In genomic region chr22:43421914-43422615, GRCh38 we compare ENCODE assay signal across 22 cellular contexts. TPM values are rescaled to one million over a fixed set of nuclear protein-coding genes. Genes with fewer than 3 reads are reported as not detected.
DNase-seq lines count a peak whose midpoint lies in the region; ATAC-seq, FAIRE-seq and TF ChIP-seq lines count a peak whose summit lies in the region.
"Had no signal": no experiment of that assay in that cellular context is flagged by ENCODE, and none has a peak within 500 bp of the region (broad histone marks: within the 10 kb centered on the region; RNA-seq: fewer than 3 reads in every experiment).

No MANE protein-coding gene starts in this region.

- POLR2A ChIA-PET in activated CD4-positive, alpha-beta memory T cell treated with anti-CD3 and anti-CD28 coated beads, Interleukin-2, amount 10 ng/mL, durations not matched to agents 7 days and 5 days (lab: Charles Lee): no interaction called here

- H3K4me1 ChIP-seq in right atrium auricular region: no peaks in the 10 kb centered on the region
- no peaks in the 10 kb centered on the region for H3K4me1 ChIP-seq in kidney (ENCODE audit: control insufficient read depth in 1 of 2, insufficient read depth in 1 of 2, low read depth in 1 of 2, low read length in 2 of 2)
- H3K4me1 ChIP-seq: A549, Caco-2 had no signal

- CTCF ChIA-PET in activated CD4-positive, alpha-beta memory T cell treated with anti-CD3 and anti-CD28 coated beads, Interleukin-2, amount 10 ng/mL, durations not matched to agents 7 days and 5 days (lab: Charles Lee): no interaction called here

- no peaks in the 10 kb centered on the region for H3K9me3 Mint-ChIP-seq in activated CD4-positive, alpha-beta memory T cell treated with anti-CD3 and anti-CD28 coated beads, Interleukin-2, amount 10 ng/mL, durations not matched to agents 7 days and 5 days
- H3K9me3 Mint-ChIP-seq: CD4-positive, alpha-beta T cell; GM23338 had no signal

- peaks cover 4% of the 10 kb centered on the region for H3K27me3 Mint-ChIP-seq in activated CD4-positive, alpha-beta memory T cell treated with anti-CD3 and anti-CD28 coated beads, Interleukin-2, amount 10 ng/mL, durations not matched to agents 7 days and 5 days

- no peaks in the 10 kb centered on the region for H3K27me3 ChIP-seq in right atrium auricular region
- H3K27me3 ChIP-seq in bronchial epithelial cell (ENCODE audit: control insufficient read depth, insufficient read depth, low read length): peaks cover 8% of the 10 kb centered on the region

- no peak for ATAC-seq in Right ventricle myocardium inferior
- ATAC-seq: A549, GM23338 had no signal

- no peak overlapping the region for H3K9ac ChIP-seq in kidney (ENCODE audit: low read length in 2 of 2)

- H3K4me3 ChIP-seq in right atrium auricular region: no peak overlapping the region
- no peak overlapping the region for H3K4me3 ChIP-seq in bronchial epithelial cell (ENCODE audit: low read depth, low read length)
- no peak overlapping the region for H3K4me3 ChIP-seq in kidney (ENCODE audit: low read length in 2 of 2)
- H3K4me3 ChIP-seq: A549, GM23338 had no signal

- H3K4me3 Mint-ChIP-seq in activated CD4-positive, alpha-beta memory T cell treated with anti-CD3 and anti-CD28 coated beads, Interleukin-2, amount 10 ng/mL, durations not matched to agents 7 days and 5 days: no peak overlapping the region
- H3K4me3 Mint-ChIP-seq: CD4-positive, alpha-beta T cell; GM23338 had no signal

- intact Hi-C loops in Right ventricle myocardium inferior (cut with DNase I) (no loop called here), kidney (cut with DNase I) (no loop called here)

- no peak overlapping the region for H3K27ac Mint-ChIP-seq in activated CD4-positive, alpha-beta memory T cell treated with anti-CD3 and anti-CD28 coated beads, Interleukin-2, amount 10 ng/mL, durations not matched to agents 7 days and 5 days
- H3K27ac Mint-ChIP-seq: CD4-positive, alpha-beta T cell; GM23338 had no signal

- DNase-seq in Right ventricle myocardium inferior (ENCODE audit: missing footprints) (peak; percentile 20), right atrium auricular region (ENCODE audit: low spot score) (no peak), bronchial epithelial cell (ENCODE audit: low read depth) (no peak), kidney (peak; percentile 42), EL (no peak)
- no peak for DNase-seq in activated CD4-positive, alpha-beta memory T cell treated with anti-CD3 and anti-CD28 coated beads, Interleukin-2, amount 10 ng/mL, durations not matched to agents 7 days and 5 days
- DNase-seq: AML-193; Caco-2; CD4-positive, alpha-beta T cell; GDM1; HCEC 1CT had no signal

- TF ChIP-seq CTCF in right atrium auricular region (IDR thresholded peaks at IDR 0.05) (no peak), bronchial epithelial cell (IDR thresholded peaks at IDR 0.05; ENCODE audit: insufficient read depth, low read length, severe bottlenecking) (no peak), kidney (IDR thresholded peaks at IDR 0.05; ENCODE audit: borderline replicate concordance, extremely low read depth, insufficient read depth) (no peak)

- H3K27ac ChIP-seq in right atrium auricular region (no peak overlapping the region), kidney (ENCODE audit: low read depth in 2 of 2, low read length in 2 of 2) (no peak overlapping the region), temporal lobe (ENCODE audit: low read depth, low read length) (peak overlapping the region; percentile 80)
- H3K27ac ChIP-seq: 22Rv1, A549, C4-2B had no signal

- FAIRE-seq in bronchial epithelial cell (lab: Jason Lieb, UNC) (peak; percentile 47), kidney (lab: Jason Lieb, UNC) (no peak)
- FAIRE-seq: A549, D721Med, GM12892, GM18507, H54 had no signal

- no peaks in the 10 kb centered on the region for H3K4me1 Mint-ChIP-seq in activated CD4-positive, alpha-beta memory T cell treated with anti-CD3 and anti-CD28 coated beads, Interleukin-2, amount 10 ng/mL, durations not matched to agents 7 days and 5 days

- H3K9me3 ChIP-seq in right atrium auricular region: no peaks in the 10 kb centered on the region
- no peaks in the 10 kb centered on the region for H3K9me3 ChIP-seq in kidney (ENCODE audit: control insufficient read depth in 1 of 2, low read length in 2 of 2)
- H3K9me3 ChIP-seq: A549, Caco-2 had no signal

- H3K36me3 ChIP-seq in right atrium auricular region: no peaks in the 10 kb centered on the region
- no peaks in the 10 kb centered on the region for H3K36me3 ChIP-seq in bronchial epithelial cell (ENCODE audit: control insufficient read depth, insufficient read depth, low read length)
- H3K36me3 ChIP-seq in kidney (ENCODE audit: control insufficient read depth in 1 of 2, insufficient read depth in 2 of 2, low read length in 2 of 2): no peaks in the 10 kb centered on the region

- H3K36me3 Mint-ChIP-seq in activated CD4-positive, alpha-beta memory T cell treated with anti-CD3 and anti-CD28 coated beads, Interleukin-2, amount 10 ng/mL, durations not matched to agents 7 days and 5 days (ENCODE audit: low read depth): no peaks in the 10 kb centered on the region

RNA-seq across cellular contexts. Expression of gene MPPED1, which starts 10.3 kb away (rescaled TPM):
- total RNA-seq in Right ventricle myocardium inferior (not detected), right atrium auricular region (not detected), bronchial epithelial cell (not detected in 2 replicates), kidney (not detected), temporal lobe (339 TPM)
- not detected for polyA plus RNA-seq in kidney (ENCODE audit: insufficient read depth, low read depth, low replicate concordance)
- not detected for total RNA-seq in activated CD4-positive, alpha-beta memory T cell treated with anti-CD3 and anti-CD28 coated beads, Interleukin-2, amount 10 ng/mL, durations not matched to agents 7 days and 5 days
- total RNA-seq: Caco-2; CD4-positive, alpha-beta T cell; HT-29 had no signal
- polyA plus RNA-seq: A549, BJ, GM23338 had no signal

Comparison
In these comparisons a context has a peak if more than half of its experiments do, and no peak if none do; other contexts are left out.
1. DNase-seq: peak in Right ventricle myocardium inferior (single experiment) and kidney (single experiment); none in right atrium auricular region (single experiment), bronchial epithelial cell (single experiment), activated CD4-positive, alpha-beta memory T cell treated with anti-CD3 and anti-CD28 coated beads, Interleukin-2, amount 10 ng/mL, durations not matched to agents 7 days and 5 days (single experiment) and EL (single experiment).
2. RNA of gene MPPED1, which starts 10.3 kb away (total RNA-seq): 339 TPM in temporal lobe (single experiment); not detected in Right ventricle myocardium inferior (single experiment), not detected in right atrium auricular region, not detected in bronchial epithelial cell, not detected in kidney (single experiment) and not detected in activated CD4-positive, alpha-beta memory T cell treated with anti-CD3 and anti-CD28 coated beads, Interleukin-2, amount 10 ng/mL, durations not matched to agents 7 days and 5 days; every median in the first group is over 100 times any median in the second.